Comparison of ENCODE assay signal across 15 cellular contexts in the genomic region with DNA sequence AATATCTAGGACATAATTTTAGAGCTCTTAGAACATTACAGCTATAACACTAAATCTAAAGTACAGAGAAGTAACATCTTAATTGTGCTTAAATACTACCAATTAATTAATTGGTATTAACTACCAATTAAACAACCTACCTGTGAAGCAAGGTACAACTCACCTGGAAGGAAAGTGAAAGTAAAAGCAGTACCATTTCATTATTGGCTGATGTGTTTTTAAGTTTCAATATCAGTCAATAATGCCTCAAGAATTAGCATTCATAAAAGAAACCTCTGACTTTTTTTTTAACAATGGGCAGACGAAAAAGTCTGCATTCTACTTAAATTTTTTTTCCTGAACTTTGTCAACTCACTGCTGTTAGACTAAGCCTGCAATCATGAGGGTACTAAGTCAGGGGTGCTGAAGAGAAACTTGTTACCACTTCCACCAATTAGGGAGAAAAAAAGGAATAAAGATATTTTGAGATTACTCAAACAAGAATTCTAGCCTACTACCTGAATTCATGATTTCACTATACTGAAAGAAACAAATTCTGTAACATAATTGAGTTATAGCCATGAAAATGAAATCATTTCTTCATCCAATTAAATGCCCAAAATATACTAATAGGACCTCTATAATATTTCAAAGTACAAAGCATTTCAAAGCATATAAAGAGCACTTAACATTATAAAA. TPM values are rescaled to one million over a fixed set of nuclear protein-coding genes. Genes with fewer than 3 reads are reported as not detected.
DNase-seq lines count a peak whose midpoint lies in the region; ATAC-seq, FAIRE-seq and TF ChIP-seq lines count a peak whose summit lies in the region.
"Had no signal": no experiment of that assay in that cellular context is flagged by ENCODE, and none has a peak within 500 bp of the region (broad histone marks: within the 10 kb centered on the region; RNA-seq: fewer than 3 reads in every experiment).

No MANE protein-coding gene starts in this region.

- no peak for TF ChIP-seq POLR2A in GM12891 (IDR thresholded peaks at IDR 0.05; ENCODE audit: low read depth, low read length)

- DNase-seq in activated T-cell treated with anti-CD3 and anti-CD28 coated beads, Interleukin-2, amount 50 U/mL, for 24 hours = no peak
- DNase-seq in activated T-cell treated with anti-CD3 and anti-CD28 coated beads for 4 hours (no peak), GM19239 (ENCODE audit: insufficient read length, low spot score) (no peak), GM12891 (ENCODE audit: insufficient read length, low spot score) (no peak), RPMI8226 (no peak)
- no peak for DNase-seq in activated CD8-positive, alpha-beta T cell treated with anti-CD3 and anti-CD28 coated beads for 36 hours
- peak in 1 of 10 donors; percentile 2 for DNase-seq in naive thymus-derived CD8-positive, alpha-beta T cell
- DNase-seq: activated CD8-positive, alpha-beta memory T cell treated with anti-CD3 and anti-CD28 coated beads for 24 hours; adrenal gland; NCI-H1930; NCI-H774; T-helper 9 cell had no signal

- H3K27ac Mint-ChIP-seq in activated T-cell treated with anti-CD3 and anti-CD28 coated beads, Interleukin-2, amount 50 U/mL, for 24 hours = peak overlapping the region; percentile 73
- peak overlapping the region; percentile 75 for H3K27ac Mint-ChIP-seq in activated CD8-positive, alpha-beta T cell treated with anti-CD3 and anti-CD28 coated beads for 36 hours
- H3K27ac Mint-ChIP-seq in naive thymus-derived CD8-positive, alpha-beta T cell = peak overlapping the region in 7 of 10 donors; percentile 7 to 65 (median 43)

- POLR2A ChIA-PET in activated CD8-positive, alpha-beta T cell treated with anti-CD3 and anti-CD28 coated beads for 36 hours (lab: Charles Lee) = no interaction called here
- POLR2A ChIA-PET in naive thymus-derived CD8-positive, alpha-beta T cell (lab: Charles Lee) = no interaction called here

- no peaks in the 10 kb centered on the region for H3K9me3 Mint-ChIP-seq in activated T-cell treated with anti-CD3 and anti-CD28 coated beads, Interleukin-2, amount 50 U/mL, for 24 hours
- no peaks in the 10 kb centered on the region for H3K9me3 Mint-ChIP-seq in activated CD8-positive, alpha-beta T cell treated with anti-CD3 and anti-CD28 coated beads for 36 hours
- no peaks in the 10 kb centered on the region for H3K9me3 Mint-ChIP-seq in naive thymus-derived CD8-positive, alpha-beta T cell

- TF ChIP-seq CTCF in activated CD8-positive, alpha-beta T cell treated with anti-CD3 and anti-CD28 coated beads for 36 hours (IDR thresholded peaks at IDR 0.05) = no peak

- CTCF ChIA-PET in activated CD8-positive, alpha-beta T cell treated with anti-CD3 and anti-CD28 coated beads for 36 hours (lab: Charles Lee) = no interaction called here

- H3K4me1 Mint-ChIP-seq in activated T-cell treated with anti-CD3 and anti-CD28 coated beads, Interleukin-2, amount 50 U/mL, for 24 hours (ENCODE audit: low read depth) = peaks cover 36% of the 10 kb centered on the region
- peaks cover 38% of the 10 kb centered on the region for H3K4me1 Mint-ChIP-seq in activated CD8-positive, alpha-beta T cell treated with anti-CD3 and anti-CD28 coated beads for 36 hours (ENCODE audit: low read depth)
- H3K4me1 Mint-ChIP-seq in naive thymus-derived CD8-positive, alpha-beta T cell = peaks cover 10 to 53% (median 39%) of the 10 kb centered on the region in 4 donors

- H3K27me3 Mint-ChIP-seq in activated T-cell treated with anti-CD3 and anti-CD28 coated beads, Interleukin-2, amount 50 U/mL, for 24 hours = no peaks in the 10 kb centered on the region
- no peaks in the 10 kb centered on the region for H3K27me3 Mint-ChIP-seq in activated CD8-positive, alpha-beta T cell treated with anti-CD3 and anti-CD28 coated beads for 36 hours
- no peaks in the 10 kb centered on the region for H3K27me3 Mint-ChIP-seq in naive thymus-derived CD8-positive, alpha-beta T cell

- intact Hi-C loops in activated CD8-positive, alpha-beta T cell treated with anti-CD3 and anti-CD28 coated beads for 36 hours (cut with micrococcal nuclease) = no loop called here

- peak; percentile 51 for ATAC-seq in activated CD8-positive, alpha-beta T cell treated with anti-CD3 and anti-CD28 coated beads for 36 hours
- no peak for ATAC-seq in naive thymus-derived CD8-positive, alpha-beta T cell
- no peak for ATAC-seq in GM18873 (IDR thresholded peaks at IDR 0.05; ENCODE audit: low FRiP score, unreplicated experiment)
- ATAC-seq: Right ventricle myocardium inferior had no signal

- no peak overlapping the region for H3K4me3 Mint-ChIP-seq in activated T-cell treated with anti-CD3 and anti-CD28 coated beads, Interleukin-2, amount 50 U/mL, for 24 hours
- no peak overlapping the region for H3K4me3 Mint-ChIP-seq in activated CD8-positive, alpha-beta T cell treated with anti-CD3 and anti-CD28 coated beads for 36 hours
- peak overlapping the region in 8 of 10 donors; percentile 12 to 57 (median 46) for H3K4me3 Mint-ChIP-seq in naive thymus-derived CD8-positive, alpha-beta T cell

- peak; percentile 21 for FAIRE-seq in GM19239 (lab: Jason Lieb, UNC)
- no peak for FAIRE-seq in GM12891 (lab: Jason Lieb, UNC)
- FAIRE-seq: D721Med had no signal

- peaks cover 66% of the 10 kb centered on the region for H3K36me3 Mint-ChIP-seq in activated T-cell treated with anti-CD3 and anti-CD28 coated beads, Interleukin-2, amount 50 U/mL, for 24 hours (ENCODE audit: low read depth)
- peaks cover 14% of the 10 kb centered on the region for H3K36me3 Mint-ChIP-seq in activated CD8-positive, alpha-beta T cell treated with anti-CD3 and anti-CD28 coated beads for 36 hours (ENCODE audit: low read depth)
- peaks cover 5 to 36% (median 8%) of the 10 kb centered on the region in 3 donors for H3K36me3 Mint-ChIP-seq in naive thymus-derived CD8-positive, alpha-beta T cell

TF ChIP-seq in GM12891, 5 proteins besides CTCF, POLR2A, EP300 and RAD21:
- TF ChIP-seq PAX5 (IDR thresholded peaks at IDR 0.05; ENCODE audit: insufficient read depth, low read length, severe bottlenecking) = no peak
- no peak for TF ChIP-seq POU2F2 (IDR thresholded peaks at IDR 0.05; ENCODE audit: low read depth, low read length)
- TF ChIP-seq SPI1 (IDR thresholded peaks at IDR 0.05; ENCODE audit: low read depth, low read length) = no peak
- no peak for TF ChIP-seq TAF1 (IDR thresholded peaks at IDR 0.05; ENCODE audit: low read depth, low read length)
- TF ChIP-seq POLR2AphosphoS5 (IDR thresholded peaks at IDR 0.05; ENCODE audit: low read depth, low read length) = no peak

RNA-seq across cellular contexts. Expression of a gene that starts 19.9 kb away (rescaled TPM):
- total RNA-seq in activated CD8-positive, alpha-beta T cell treated with anti-CD3 and anti-CD28 coated beads for 36 hours = 10 to 100 TPM; 27.9 to 29.4 TPM
- 10 to 100 TPM; 37.3 to 37.4 TPM for total RNA-seq in naive thymus-derived CD8-positive, alpha-beta T cell
- 10 to 100 TPM; 10.9 to 14.4 (median 12.3) TPM for polyA plus RNA-seq in naive thymus-derived CD8-positive, alpha-beta T cell
- 16.6 TPM for polyA plus RNA-seq in GM12891 (2012; ENCODE audit: low read depth, missing spikeins)

RNA-seq across cellular contexts. Expression of a gene that starts 46.0 kb away (rescaled TPM):
- total RNA-seq in activated CD8-positive, alpha-beta T cell treated with anti-CD3 and anti-CD28 coated beads for 36 hours = 10 to 100 TPM; 13.1 to 13.5 TPM
- 10 to 100 TPM; 15.2 to 18.2 TPM for total RNA-seq in naive thymus-derived CD8-positive, alpha-beta T cell
- 1 to 10 TPM; 5.4 to 8.0 (median 6.6) TPM for polyA plus RNA-seq in naive thymus-derived CD8-positive, alpha-beta T cell
- 12.3 TPM for polyA plus RNA-seq in GM12891 (2012; ENCODE audit: low read depth, missing spikeins)

Comparison
In these comparisons a context has a peak if more than half of its experiments do, and no peak if none do; other contexts are left out.
1. H3K4me3 Mint-ChIP-seq: peak in naive thymus-derived CD8-positive, alpha-beta T cell (8 of 10); none in activated T-cell treated with anti-CD3 and anti-CD28 coated beads, Interleukin-2, amount 50 U/mL, for 24 hours (single experiment) and activated CD8-positive, alpha-beta T cell treated with anti-CD3 and anti-CD28 coated beads for 36 hours (single experiment).
2. Peak in every context shown above with its lines, with median percentiles within 50 percentile points of each other: H3K27ac Mint-ChIP-seq.